11 cellular contexts compared by ENCODE assay signal in genomic region chr3:174620138-174620537, GRCh38.
DNase-seq lines count a peak whose midpoint lies in the region; ATAC-seq and TF ChIP-seq lines count a peak whose summit lies in the region.
"Had no signal": no experiment of that assay in that cellular context is flagged by ENCODE, and none has a peak within 500 bp of the region (broad histone marks: within the 10 kb centered on the region; RNA-seq: fewer than 3 reads in every experiment).

No MANE protein-coding gene starts in this region.

- H3K27me3 ChIP-seq in effector memory CD4-positive, alpha-beta T cell (replicated peaks; ENCODE audit: control insufficient read depth, insufficient read depth, low read length, poor library complexity, severe bottlenecking), result no peaks in the 10 kb centered on the region
- H3K27me3 ChIP-seq: SJCRH30, tibial artery had no signal

- no peaks in the 10 kb centered on the region for H3K36me3 ChIP-seq in effector memory CD4-positive, alpha-beta T cell (ENCODE audit: control insufficient read depth, insufficient read depth, low read length)
- H3K36me3 ChIP-seq: SJCRH30, tibial artery had no signal

- H3K27me3 Mint-ChIP-seq in mesothelial cell of epicardium (ENCODE audit: low read depth), result no peaks in the 10 kb centered on the region

- H3K4me1 Mint-ChIP-seq in mesothelial cell of epicardium, result peaks cover 7% of the 10 kb centered on the region

- TF ChIP-seq CTCF in astrocyte of the spinal cord (IDR thresholded peaks at IDR 0.05; ENCODE audit: low read depth, low read length), result peak; percentile 31
- peak; percentile 51 for TF ChIP-seq CTCF in mesothelial cell of epicardium (IDR thresholded peaks at IDR 0.05; ENCODE audit: unreplicated experiment)

- no peak overlapping the region for H3K27ac Mint-ChIP-seq in mesothelial cell of epicardium

- H3K4me1 ChIP-seq in effector memory CD4-positive, alpha-beta T cell (ENCODE audit: control insufficient read depth, insufficient read depth, low read length, poor library complexity, severe bottlenecking), result no peaks in the 10 kb centered on the region
- H3K4me1 ChIP-seq: SJCRH30 had no signal

- no peak overlapping the region for H3K4me3 Mint-ChIP-seq in mesothelial cell of epicardium

- no peaks in the 10 kb centered on the region for H3K9me3 ChIP-seq in effector memory CD4-positive, alpha-beta T cell (ENCODE audit: control insufficient read depth, low read length)
- H3K9me3 ChIP-seq: SJCRH30, tibial artery had no signal

- ATAC-seq in HG02870 (IDR thresholded peaks at IDR 0.05; ENCODE audit: unreplicated experiment), result no peak

- no peak overlapping the region for H3K4me3 ChIP-seq in astrocyte of the spinal cord (ENCODE audit: low read depth, low read length)
- H3K4me3 ChIP-seq in effector memory CD4-positive, alpha-beta T cell (ENCODE audit: insufficient read depth, low read depth, low read length, poor library complexity, severe bottlenecking), result no peak overlapping the region
- H3K4me3 ChIP-seq: SJCRH30, tibial artery had no signal

- in situ Hi-C loops in astrocyte of the spinal cord (cut with HindIII; ENCODE audit: low sequenced_read_pairs), result no loop called here

- H3K27ac ChIP-seq in effector memory CD4-positive, alpha-beta T cell (ENCODE audit: insufficient read depth, low read length, poor library complexity, severe bottlenecking), result no peak overlapping the region
- H3K27ac ChIP-seq: SJCRH30, tibial artery had no signal

- DNase-seq in EH (ENCODE audit: low read depth) (peak; percentile 24), LHCN-M2 (ENCODE audit: low read depth) (peak; percentile 50), astrocyte of the spinal cord (ENCODE audit: low read depth, low spot score) (peak; percentile 15), mesothelial cell of epicardium (ENCODE audit: low spot score in 2 of 2, unreplicated experiment in 2 of 2) (no peak), NCI-H1694 (lab: John Stamatoyannopoulos, UW) (no peak), GOT3 (lab: John Stamatoyannopoulos, UW) (no peak)
- DNase-seq in effector memory CD4-positive, alpha-beta T cell, result no peak
- DNase-seq: NCI-H1105 treated with DMSO at 0.1 percent for 48 hours, tibial artery had no signal

- no peaks in the 10 kb centered on the region for H3K36me3 Mint-ChIP-seq in mesothelial cell of epicardium

- H3K9me3 Mint-ChIP-seq in mesothelial cell of epicardium, result no peaks in the 10 kb centered on the region

Comparison
In these comparisons a context has a peak if more than half of its experiments do, and no peak if none do; other contexts are left out.
1. DNase-seq: peak in EH (single experiment), LHCN-M2 (single experiment) and astrocyte of the spinal cord (single experiment); none in mesothelial cell of epicardium (0 of 2), NCI-H1694 (single experiment), GOT3 (single experiment) and effector memory CD4-positive, alpha-beta T cell (0 of 3).